ENCODE assay signal across 26 cellular contexts in genomic region chr9:83629433-83630104, GRCh38. TPM values are rescaled to one million over a fixed set of nuclear protein-coding genes. Genes with fewer than 3 reads are reported as not detected.
DNase-seq lines count a peak whose midpoint lies in the region; ATAC-seq and TF ChIP-seq lines count a peak whose summit lies in the region.
"Had no signal": no experiment of that assay in that cellular context is flagged by ENCODE, and none has a peak within 500 bp of the region (broad histone marks: within the 10 kb centered on the region; RNA-seq: fewer than 3 reads in every experiment).

No MANE protein-coding gene starts in this region.

- H3K4me1 ChIP-seq in hepatocyte (ENCODE audit: insufficient read depth) (peaks cover 11% of the 10 kb centered on the region), neural progenitor cell (peaks cover 22% of the 10 kb centered on the region)
- H3K4me1 ChIP-seq: BE2C, breast epithelium had no signal

- H3K4me3 ChIP-seq in hepatocyte: no peak overlapping the region
- H3K4me3 ChIP-seq in neural progenitor cell: no peak overlapping the region
- H3K4me3 ChIP-seq: breast epithelium, left lung had no signal

- peaks cover 26% of the 10 kb centered on the region for H3K4me1 Mint-ChIP-seq in stimulated activated naive CD8-positive, alpha-beta T cell treated with anti-CD3 and anti-CD28 coated beads, Interleukin-15, amount 100 ng/mL, for 72 hours
- peaks cover 30% of the 10 kb centered on the region for H3K4me1 Mint-ChIP-seq in neural progenitor cell

- ATAC-seq in stimulated activated naive CD8-positive, alpha-beta T cell treated with anti-CD3 and anti-CD28 coated beads, Interleukin-15, amount 100 ng/mL, for 72 hours: no peak
- no peak for ATAC-seq in stimulated activated naive CD8-positive, alpha-beta T cell treated with anti-CD3 and anti-CD28 coated beads, Interleukin-15, Interleukin-2, amounts not matched to agents 100 U/mL and 50 U/mL, for 24 hours
- no peak for ATAC-seq in HG02588 (IDR thresholded peaks at IDR 0.05; ENCODE audit: unreplicated experiment)
- ATAC-seq: CD8-positive, alpha-beta T cell; left lung; PC-3; sciatic nerve had no signal

- no peak overlapping the region for H2AFZ ChIP-seq in hepatocyte
- H2AFZ ChIP-seq in neural progenitor cell (replicated peaks): no peak overlapping the region

- H4K20me1 ChIP-seq in hepatocyte (ENCODE audit: insufficient read depth, poor library complexity, severe bottlenecking) (no peaks in the 10 kb centered on the region), neural progenitor cell (ENCODE audit: low read depth) (no peaks in the 10 kb centered on the region)

- no peak overlapping the region for H3K9ac ChIP-seq in neural progenitor cell
- H3K9ac ChIP-seq: SK-N-SH had no signal

- H3K9me3 Mint-ChIP-seq in stimulated activated naive CD8-positive, alpha-beta T cell treated with anti-CD3 and anti-CD28 coated beads, Interleukin-15, amount 100 ng/mL, for 72 hours: no peaks in the 10 kb centered on the region
- H3K9me3 Mint-ChIP-seq in neural progenitor cell: no peaks in the 10 kb centered on the region
- H3K9me3 Mint-ChIP-seq: activated T-helper 2 cell treated with anti-CD3 and anti-CD28 coated beads, Interferon-gamma antibody, Interleukin-2, Interleukin-4, amounts not matched to agents 10 μg/mL and 5 μg/mL and 100 μg/mL, durations not matched to agents 14 hours and 24 hours and 36 hours; CD8-positive, alpha-beta T cell; HFFc6 had no signal

- H3K36me3 ChIP-seq in hepatocyte (replicated peaks; ENCODE audit: insufficient read depth, low read depth): no peaks in the 10 kb centered on the region
- H3K36me3 ChIP-seq in neural progenitor cell: no peaks in the 10 kb centered on the region
- H3K36me3 ChIP-seq: breast epithelium, left lung had no signal

- no peak overlapping the region for H3K4me3 Mint-ChIP-seq in stimulated activated naive CD8-positive, alpha-beta T cell treated with anti-CD3 and anti-CD28 coated beads, Interleukin-15, amount 100 ng/mL, for 72 hours
- no peak overlapping the region for H3K4me3 Mint-ChIP-seq in neural progenitor cell
- H3K4me3 Mint-ChIP-seq: activated naive CD8-positive, alpha-beta T cell; CD8-positive, alpha-beta T cell; HFFc6 had no signal

- H3K36me3 Mint-ChIP-seq in neural progenitor cell: peaks cover 10% of the 10 kb centered on the region

- DNase-seq in stimulated activated naive CD8-positive, alpha-beta T cell treated with anti-CD3 and anti-CD28 coated beads, Interleukin-15, amount 100 ng/mL, for 72 hours: no peak
- DNase-seq in stimulated activated naive CD8-positive, alpha-beta T cell treated with anti-CD3 and anti-CD28 coated beads, Interleukin-15, Interleukin-2, amounts not matched to agents 100 U/mL and 50 U/mL, for 24 hours: no peak
- peak; percentile 31 for DNase-seq in hepatocyte (ENCODE audit: low spot score)
- DNase-seq in neural progenitor cell (ENCODE audit: low spot score): no peak
- DNase-seq in GM19240 (ENCODE audit: insufficient read length, low spot score): no peak
- no peak for DNase-seq in SK-N-DZ (ENCODE audit: low spot score)
- DNase-seq: activated CD4-positive, alpha-beta T cell treated with anti-CD3 and anti-CD28 coated beads, Interleukin-2, amount 50 U/mL, for 4 hours; activated CD4-positive, CD25-positive, alpha-beta regulatory T cell; BE2C; CD8-positive, alpha-beta T cell; EL; HFFc6; left lung; NCI-H2029 treated with DMSO at 0.1 percent for 48 hours; NCI-H524; PC-3; SK-N-SH; stimulated activated CD4-positive, alpha-beta T cell treated with anti-CD3 and anti-CD28 coated beads, Interleukin-12 subunit alpha, Interleukin-12 subunit beta, amount 100 ng/mL, for 4 hours; stimulated activated CD4-positive, alpha-beta T cell treated with anti-CD3 and anti-CD28 coated beads, Interleukin-4, amount 100 ng/mL, for 1 hour had no signal

- no peaks in the 10 kb centered on the region for H3K9me3 ChIP-seq in hepatocyte (ENCODE audit: low read depth)
- H3K9me3 ChIP-seq in neural progenitor cell (ENCODE audit: low read depth): no peaks in the 10 kb centered on the region
- H3K9me3 ChIP-seq: BE2C, breast epithelium, left lung, neutrophil, SK-N-SH had no signal

- H3K9me2 ChIP-seq in hepatocyte (replicated peaks; ENCODE audit: insufficient read depth): no peaks in the 10 kb centered on the region
- H3K9me2 ChIP-seq: SK-N-SH had no signal

- peaks cover 18% of the 10 kb centered on the region for H3F3A ChIP-seq in neural progenitor cell (ENCODE audit: low read depth)

- no peak for TF ChIP-seq CTCF in hepatocyte (IDR thresholded peaks at IDR 0.05; ENCODE audit: poor library complexity)
- no peak for TF ChIP-seq CTCF in neural progenitor cell (IDR thresholded peaks at IDR 0.05)

- H3K4me2 ChIP-seq in hepatocyte (no peak overlapping the region), neural progenitor cell (peak overlapping the region; percentile 18)
- H3K4me2 ChIP-seq: SK-N-SH had no signal

- peaks cover 4% of the 10 kb centered on the region for H3K79me2 ChIP-seq in hepatocyte
- H3K79me2 ChIP-seq in neural progenitor cell (ENCODE audit: low read depth): no peaks in the 10 kb centered on the region

- H3K27ac ChIP-seq in hepatocyte (peak overlapping the region; percentile 27), neural progenitor cell (no peak overlapping the region)
- H3K27ac ChIP-seq: breast epithelium, left lung, neutrophil had no signal

- H3K27me3 Mint-ChIP-seq in stimulated activated naive CD8-positive, alpha-beta T cell treated with anti-CD3 and anti-CD28 coated beads, Interleukin-15, amount 100 ng/mL, for 72 hours: no peaks in the 10 kb centered on the region
- peaks cover 2% of the 10 kb centered on the region for H3K27me3 Mint-ChIP-seq in neural progenitor cell (ENCODE audit: insufficient read depth, low read depth)
- H3K27me3 Mint-ChIP-seq: activated naive CD8-positive, alpha-beta T cell; progenitor cell of endocrine pancreas had no signal

- WGBS in hepatocyte (ENCODE audit: low lambda C conversion rate, missing lambda C conversion rate): 88% methylated on average over 7 of the region's 7 CpGs

- peak overlapping the region; percentile 19 to 28 for H3K27ac Mint-ChIP-seq in stimulated activated naive CD8-positive, alpha-beta T cell treated with anti-CD3 and anti-CD28 coated beads, Interleukin-15, amount 100 ng/mL, for 72 hours
- H3K27ac Mint-ChIP-seq in neural progenitor cell: peak overlapping the region; percentile 17
- H3K27ac Mint-ChIP-seq: activated naive CD8-positive, alpha-beta T cell; activated T-helper 2 cell treated with anti-CD3 and anti-CD28 coated beads, Interferon-gamma antibody, Interleukin-2, Interleukin-4, amounts not matched to agents 10 μg/mL and 5 μg/mL and 100 μg/mL, durations not matched to agents 14 hours and 24 hours and 36 hours; CD8-positive, alpha-beta T cell; HFFc6; progenitor cell of endocrine pancreas had no signal

- H3K27me3 ChIP-seq in hepatocyte (no peaks in the 10 kb centered on the region), neural progenitor cell (no peaks in the 10 kb centered on the region)
- H3K27me3 ChIP-seq: BE2C, breast epithelium, left lung, neutrophil had no signal

RNA-seq across cellular contexts. Expression of gene IDNK, which starts 6.6 kb away (rescaled TPM):
- total RNA-seq in hepatocyte (5.3 and 11.1 TPM in 2 replicates), neural progenitor cell (ENCODE audit: low replicate concordance) (3.0 and 9.0 TPM in 2 replicates)
- 8.7 and 10.5 TPM in 2 replicates for polyA plus RNA-seq in hepatocyte
- polyA plus RNA-seq in SK-N-DZ (2014; cell fraction: cytosol; rRNA removed): 0.29 and 1.6 TPM in 2 replicates
- 0.13 and 0.38 TPM in 2 replicates for polyA plus RNA-seq in SK-N-DZ (2014; cell fraction: nucleus; rRNA removed)
